Comparison of ENCODE assay signal across 8 cellular contexts in the genomic region with DNA sequence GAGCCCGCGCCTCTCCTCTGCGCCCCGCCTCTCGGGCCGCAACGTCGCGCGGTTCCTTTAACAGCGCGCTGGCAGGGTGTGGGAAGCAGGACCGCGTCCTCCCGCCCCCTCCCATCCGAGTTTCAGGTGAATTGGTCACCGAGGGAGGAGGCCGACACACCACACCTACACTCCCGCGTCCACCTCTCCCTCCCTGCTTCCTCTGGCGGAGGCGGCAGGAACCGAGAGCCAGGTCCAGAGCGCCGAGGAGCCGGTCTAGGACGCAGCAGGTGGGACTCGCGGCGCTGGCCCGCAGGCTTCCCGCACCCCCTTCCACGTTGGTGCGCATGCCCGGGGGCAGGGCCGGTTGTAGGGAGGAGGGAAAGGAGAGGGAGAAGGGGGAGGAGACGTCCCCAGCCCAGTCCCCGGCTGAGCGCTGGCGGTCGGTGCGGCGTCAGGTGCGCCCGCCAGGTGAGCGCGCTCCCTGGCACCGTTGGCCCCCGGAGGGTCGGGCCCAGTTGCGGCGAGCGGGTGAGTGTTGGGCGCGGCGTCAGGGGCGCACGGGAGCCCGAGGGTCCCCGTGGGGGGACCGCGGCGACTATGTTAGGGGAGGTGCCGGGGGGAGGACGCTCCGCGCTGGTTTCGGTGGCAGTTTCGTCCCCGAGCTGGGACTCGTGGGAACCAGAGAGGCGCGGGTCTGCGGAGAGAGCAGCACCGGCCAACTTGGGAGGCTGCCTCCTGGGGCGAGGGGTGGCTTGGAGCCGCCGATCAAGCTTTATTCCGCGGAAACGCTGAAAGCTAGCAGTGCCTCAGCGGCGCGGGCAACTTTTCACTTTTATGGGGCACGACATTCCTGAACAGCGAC. TPM values are rescaled to one million over a fixed set of nuclear protein-coding genes. Genes with fewer than 3 reads are reported as not detected.
A peak's percentile ranks its signal among the peaks of the same experiment; 100 is the strongest.
DNase-seq lines count a peak whose midpoint lies in the region; ATAC-seq and TF ChIP-seq lines count a peak whose summit lies in the region.

A gene with protein sequence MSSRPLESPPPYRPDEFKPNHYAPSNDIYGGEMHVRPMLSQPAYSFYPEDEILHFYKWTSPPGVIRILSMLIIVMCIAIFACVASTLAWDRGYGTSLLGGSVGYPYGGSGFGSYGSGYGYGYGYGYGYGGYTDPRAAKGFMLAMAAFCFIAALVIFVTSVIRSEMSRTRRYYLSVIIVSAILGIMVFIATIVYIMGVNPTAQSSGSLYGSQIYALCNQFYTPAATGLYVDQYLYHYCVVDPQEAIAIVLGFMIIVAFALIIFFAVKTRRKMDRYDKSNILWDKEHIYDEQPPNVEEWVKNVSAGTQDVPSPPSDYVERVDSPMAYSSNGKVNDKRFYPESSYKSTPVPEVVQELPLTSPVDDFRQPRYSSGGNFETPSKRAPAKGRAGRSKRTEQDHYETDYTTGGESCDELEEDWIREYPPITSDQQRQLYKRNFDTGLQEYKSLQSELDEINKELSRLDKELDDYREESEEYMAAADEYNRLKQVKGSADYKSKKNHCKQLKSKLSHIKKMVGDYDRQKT (plus strand): TSS at position 400 of the 844 bp plus-strand sequence. CDS start 11,455 bp downstream, outside the sequence.

- no peaks in the 10 kb centered on the region for H3K9me2 ChIP-seq in MM.1S (replicated peaks; ENCODE audit: insufficient read depth, low read length)

- no peaks in the 10 kb centered on the region for H3K9me3 Mint-ChIP-seq in mesothelial cell of epicardium

- H3K27me3 Mint-ChIP-seq in mesothelial cell of epicardium (ENCODE audit: low read depth) = peaks cover 64% of the 10 kb centered on the region

- intact Hi-C loops in thyroid gland (cut with DNase I) = loop anchor here (5.0 kb wide), 1 partner anchor 75 kb away; a partner anchor contains a TSS

- H3K9me3 ChIP-seq in MM.1S (replicated peaks; ENCODE audit: insufficient read depth, low read length) (no peaks in the 10 kb centered on the region), endocrine pancreas (ENCODE audit: control insufficient read depth, low read length) (no peaks in the 10 kb centered on the region), thyroid gland (no peaks in the 10 kb centered on the region)

- H3K4me1 Mint-ChIP-seq in mesothelial cell of epicardium = peaks cover 15% of the 10 kb centered on the region

- peak; percentile 82 to 96 for TF ChIP-seq POLR2A in thyroid gland (IDR thresholded peaks at IDR 0.05)

- peak within 1 kb of the TSS; percentile 99 for H3K4me2 ChIP-seq in MM.1S (ENCODE audit: low read depth, low read length)

- H3K9ac ChIP-seq in MM.1S (ENCODE audit: low read length) = peak within 1 kb of the TSS; percentile 48; the same call in 1 of the 2 replicates
- H3K9ac ChIP-seq in endocrine pancreas (ENCODE audit: control insufficient read depth, insufficient read depth, low read length) = peak within 1 kb of the TSS; percentile 77

- no peaks in the 10 kb centered on the region for H3F3A ChIP-seq in MM.1S (ENCODE audit: insufficient read depth, low read length)

- H2AFZ ChIP-seq in MM.1S (ENCODE audit: low read length) = peak within 1 kb of the TSS; percentile 91

- H3K36me3 ChIP-seq in MM.1S (replicated peaks; ENCODE audit: insufficient read depth, low read length) = no peaks in the 10 kb centered on the region
- H3K36me3 ChIP-seq in endocrine pancreas (ENCODE audit: control insufficient read depth, insufficient read depth, low read length) = no peaks in the 10 kb centered on the region
- no peaks in the 10 kb centered on the region for H3K36me3 ChIP-seq in thyroid gland

- no peak within 1 kb of the TSS for H3K27ac ChIP-seq in MM.1S (ENCODE audit: low read length)
- peak within 1 kb of the TSS; percentile 91 to 96 (median 94) for H3K27ac ChIP-seq in thyroid gland

- TF ChIP-seq CTCF in MM.1S (IDR thresholded peaks at IDR 0.05; ENCODE audit: low read length) (no peak), mesothelial cell of epicardium (IDR thresholded peaks at IDR 0.05; ENCODE audit: unreplicated experiment) (no peak), thyroid gland (IDR thresholded peaks at IDR 0.05) (peak in 2 of 6 experiments; percentile 19 to 33)

- H3K4me3 Mint-ChIP-seq in mesothelial cell of epicardium = peak within 1 kb of the TSS; percentile 85

- peaks cover 5% of the 10 kb centered on the region; the same call in 1 of the 2 replicates for H3K79me2 ChIP-seq in MM.1S (ENCODE audit: low read length)

- H3K36me3 Mint-ChIP-seq in mesothelial cell of epicardium = no peaks in the 10 kb centered on the region

- peak within 1 kb of the TSS; percentile 98 for H3K27ac Mint-ChIP-seq in mesothelial cell of epicardium

- WGBS in thyroid gland, 2 donors = 0 to 3% methylated on average over 24 to 42 of the region's 86 CpGs

- ATAC-seq in GM21381 (IDR thresholded peaks at IDR 0.05; ENCODE audit: unreplicated experiment) = peak; percentile 67

- H3K4me1 ChIP-seq in MM.1S (ENCODE audit: low read length) (no peaks in the 10 kb centered on the region), endocrine pancreas (ENCODE audit: control insufficient read depth, insufficient read depth, low read length) (peaks cover 11% of the 10 kb centered on the region), thyroid gland (peaks cover 5 to 8% of the 10 kb centered on the region in 2 donors)

- H3K27me3 ChIP-seq in MM.1S (replicated peaks; ENCODE audit: insufficient read depth, low read length) = 0 out of 2 replicates have a peak, but pooled peaks cover 12% of the 10 kb centered on the region
- H3K27me3 ChIP-seq in endocrine pancreas (ENCODE audit: control insufficient read depth, insufficient read depth, low read length) = no peaks in the 10 kb centered on the region
- no peaks in the 10 kb centered on the region for H3K27me3 ChIP-seq in thyroid gland

- DNase-seq in DMS114 treated with DMSO at 0.1 percent for 48 hours (lab: John Stamatoyannopoulos, UW; ENCODE audit: unreplicated experiment) (peak; percentile 64), MM.1S (peak; percentile 68), SW480 (ENCODE audit: low spot score) (peak; percentile 89), mesothelial cell of epicardium (ENCODE audit: low spot score in 2 of 2, unreplicated experiment in 2 of 2) (peak; percentile 79 to 88), thyroid gland (peak; percentile 89 to 90), AML-193 (lab: John Stamatoyannopoulos, UW) (no peak)

- no peaks in the 10 kb centered on the region for H4K20me1 ChIP-seq in MM.1S (ENCODE audit: insufficient read depth, low read length)

- H3K4me3 ChIP-seq in MM.1S (ENCODE audit: low read length) (peak within 1 kb of the TSS; percentile 93), endocrine pancreas (ENCODE audit: control insufficient read depth, insufficient read depth, low read length) (peak within 1 kb of the TSS; percentile 80), thyroid gland (replicated peaks in 1 of 3) (peak within 1 kb of the TSS; percentile 71 to 84 (median 80))

RNA-seq across cellular contexts. Expression of the gene that starts here (rescaled TPM):
- total RNA-seq in mesothelial cell of epicardium = 36.1 to 37.8 TPM (median 37.0 TPM) in 3 replicates
- total RNA-seq in thyroid gland = 100 to 1,000 TPM; 148 to 248 (median 197) TPM

Comparison
In these comparisons a context has a peak if more than half of its experiments do, and no peak if none do; other contexts are left out.
1. DNase-seq: peak in DMS114 treated with DMSO at 0.1 percent for 48 hours (single experiment), MM.1S (single experiment), SW480 (single experiment), mesothelial cell of epicardium (2 of 2) and thyroid gland (2 of 2); none in AML-193 (0 of 2).
2. Peak in every context shown above with its lines, with median percentiles within 50 percentile points of each other: H3K4me3 ChIP-seq.